Comparison of ENCODE assay signal across 9 cellular contexts in genomic region chr1:226424228-226425003, GRCh38. TPM values are rescaled to one million over a fixed set of nuclear protein-coding genes. Genes with fewer than 3 reads are reported as not detected.
DNase-seq lines count a peak whose midpoint lies in the region; ATAC-seq, FAIRE-seq and TF ChIP-seq lines count a peak whose summit lies in the region.
"Had no signal": no experiment of that assay in that cellular context is flagged by ENCODE, and none has a peak within 500 bp of the region (broad histone marks: within the 10 kb centered on the region; RNA-seq: fewer than 3 reads in every experiment).

No MANE protein-coding gene starts in this region.

- H3K36me3 Mint-ChIP-seq in brain: no peaks in the 10 kb centered on the region

- no peak for FAIRE-seq in urothelium cell line (lab: Jason Lieb, UNC)

- H3K4me3 Mint-ChIP-seq in brain: no peak overlapping the region

- H3K9me3 ChIP-seq in DND-41 (ENCODE audit: insufficient read depth, low read length, severe bottlenecking): no peaks in the 10 kb centered on the region
- H3K9me3 ChIP-seq: neutrophil had no signal

- no peak overlapping the region for H3K4me3 ChIP-seq in DND-41 (ENCODE audit: low read depth in 1 of 2, low read length in 2 of 2)

- CTCF ChIA-PET in HEK293T (lab: Yijun Ruan, JAX): interaction anchor here (0.6 to 4.6 kb wide), 11 partner anchors 8 to 299 kb away, joined by 3 to 27 read pairs (median 4); partner anchors contain the start of gene PARP1

- H3K4me1 Mint-ChIP-seq in brain: peaks cover 29% of the 10 kb centered on the region

- DNase-seq in DND-41 (no peak), HEK293T (ENCODE audit: extremely low spot score) (peak; percentile 66), NCI-H69 (lab: John Stamatoyannopoulos, UW) (peak; percentile 89), left colon (no peak), urothelium cell line (ENCODE audit: low spot score) (peak; percentile 56), NCI-H187 treated with DMSO at 0.1 percent for 48 hours (lab: John Stamatoyannopoulos, UW) (no peak)

- no peak overlapping the region for H3K27ac Mint-ChIP-seq in brain

- no peak overlapping the region for H2AFZ ChIP-seq in DND-41 (ENCODE audit: low read depth, low read length)

- H3K4me2 ChIP-seq in DND-41 (ENCODE audit: insufficient read depth, low read length): peak overlapping the region; percentile 43; the same call in 1 of the 2 replicates

- H3K27me3 Mint-ChIP-seq in brain: peaks cover 7% of the 10 kb centered on the region

- TF ChIP-seq CTCF in DND-41 (IDR thresholded peaks at IDR 0.05; ENCODE audit: borderline replicate concordance, extremely low read depth, low read length, poor library complexity, severe bottlenecking) (peak; percentile 62), brain (conservative IDR thresholded peaks at IDR 0.05) (peak; percentile 74 to 82)

- no peaks in the 10 kb centered on the region for H3K27me3 ChIP-seq in DND-41 (ENCODE audit: insufficient read depth, low read length, poor library complexity)

- no peak overlapping the region for H3K9ac ChIP-seq in DND-41 (ENCODE audit: low read depth, low read length)

- intact Hi-C loops in left colon (cut with DNase I, micrococcal nuclease): no loop called here

- peak overlapping the region; percentile 22; the same call in 1 of the 2 replicates for H3K27ac ChIP-seq in DND-41 (ENCODE audit: low read length)
- H3K27ac ChIP-seq: neutrophil had no signal

- no peaks in the 10 kb centered on the region for H3K36me3 ChIP-seq in DND-41 (ENCODE audit: insufficient read depth, low read length)
- H3K36me3 ChIP-seq: neutrophil had no signal

- H3K4me1 ChIP-seq in DND-41 (ENCODE audit: insufficient read depth, low read length): peaks cover 56% of the 10 kb centered on the region

- no peaks in the 10 kb centered on the region for H3K79me2 ChIP-seq in DND-41 (ENCODE audit: insufficient read depth, low read length)

- no peaks in the 10 kb centered on the region for H3K9me3 Mint-ChIP-seq in brain

- POLR2A ChIA-PET in HEK293T (lab: Yijun Ruan, JAX): interaction anchor here (1.0 to 3.0 kb wide), 2 partner anchors 16 kb away, joined by 3 to 10 read pairs; partner anchors contain the start of gene PARP1

- H4K20me1 ChIP-seq in DND-41 (ENCODE audit: insufficient read depth, low read length): no peaks in the 10 kb centered on the region

- no peak for ATAC-seq in DND-41 (ENCODE audit: insufficient read depth, low read depth)
- ATAC-seq in left colon: peak; percentile 77
- no peak for ATAC-seq in GM18861 (IDR thresholded peaks at IDR 0.05; ENCODE audit: unreplicated experiment)

TF ChIP-seq in HEK293T, 16 proteins besides CTCF, POLR2A, EP300 and RAD21:
- TF ChIP-seq SP1 (IDR thresholded peaks at IDR 0.05): no peak
- no peak for TF ChIP-seq ELF4 (IDR thresholded peaks at IDR 0.05)
- peak; percentile 83 for TF ChIP-seq PKNOX1 (IDR thresholded peaks at IDR 0.05)

RNA-seq across cellular contexts. Expression of gene PARP1, which starts 16.5 kb away (rescaled TPM):
- 234 TPM for polyA plus RNA-seq in brain (ENCODE audit: insufficient read depth, low read depth, low replicate concordance)
- total RNA-seq in left colon: 10 to 100 TPM; 44.8 to 48.9 TPM

Comparison
In these comparisons a context has a peak if more than half of its experiments do, and no peak if none do; other contexts are left out.
1. DNase-seq: peak in HEK293T (single experiment), NCI-H69 (single experiment) and urothelium cell line (single experiment); none in DND-41 (single experiment), left colon (0 of 2) and NCI-H187 treated with DMSO at 0.1 percent for 48 hours (single experiment).